In genomic region chr12:76037130-76038105, GRCh38 we compare ENCODE assay signal across 8 cellular contexts. TPM values are rescaled to one million over a fixed set of nuclear protein-coding genes. Genes with fewer than 3 reads are reported as not detected.
DNase-seq lines count a peak whose midpoint lies in the region; ATAC-seq and TF ChIP-seq lines count a peak whose summit lies in the region.

No MANE protein-coding gene starts in this region.

- peak overlapping the region; percentile 72 for H3K4me2 ChIP-seq in osteoblast (ENCODE audit: insufficient read depth, low read length)

- peaks cover 29% of the 10 kb centered on the region for H3K4me1 ChIP-seq in osteoblast (ENCODE audit: insufficient read depth, low read length)

- H3K9me3 ChIP-seq in WERI-Rb-1 (ENCODE audit: severe bottlenecking), result no peaks in the 10 kb centered on the region
- no peaks in the 10 kb centered on the region for H3K9me3 ChIP-seq in osteoblast (ENCODE audit: low read depth, low read length)

- peaks cover 30% of the 10 kb centered on the region for H3K79me2 ChIP-seq in osteoblast (ENCODE audit: insufficient read depth, low read length)

- TF ChIP-seq CTCF in WERI-Rb-1 (IDR thresholded peaks at IDR 0.05; ENCODE audit: low read depth, low read length), result peak; percentile 76
- TF ChIP-seq CTCF in foreskin fibroblast (IDR thresholded peaks at IDR 0.05; ENCODE audit: low read depth, low read length), result peak; percentile 78
- peak; percentile 84 for TF ChIP-seq CTCF in osteoblast (IDR thresholded peaks at IDR 0.05; ENCODE audit: extremely low read depth, low read depth, low read length)

- no peaks in the 10 kb centered on the region for H3K36me3 ChIP-seq in WERI-Rb-1
- H3K36me3 ChIP-seq in osteoblast (ENCODE audit: insufficient read depth, low read length), result no peaks in the 10 kb centered on the region

- ATAC-seq in GM19351 (IDR thresholded peaks at IDR 0.05; ENCODE audit: unreplicated experiment), result peak; percentile 60
- peak; percentile 70 for ATAC-seq in HG03342 (IDR thresholded peaks at IDR 0.05; ENCODE audit: unreplicated experiment)

- DNase-seq in DMS79 (lab: John Stamatoyannopoulos, UW) (peak; percentile 24), NCI-H2227 (lab: John Stamatoyannopoulos, UW; ENCODE audit: unreplicated experiment) (peak; percentile 82), WERI-Rb-1 (peak; percentile 34), foreskin fibroblast (peak; percentile 68 to 86), osteoblast (ENCODE audit: insufficient read length, low spot score, missing footprints) (peak; percentile 81), ureter (ENCODE audit: low spot score) (no peak)

- H3K27me3 ChIP-seq in WERI-Rb-1 (ENCODE audit: insufficient read depth, low read depth, severe bottlenecking), result no peaks in the 10 kb centered on the region
- H3K27me3 ChIP-seq in osteoblast (ENCODE audit: insufficient read depth, low read length), result no peaks in the 10 kb centered on the region

- no peak overlapping the region for H3K27ac ChIP-seq in WERI-Rb-1
- peak overlapping the region; percentile 1 for H3K27ac ChIP-seq in osteoblast (ENCODE audit: low read depth, low read length)

- H4K20me1 ChIP-seq in osteoblast (ENCODE audit: insufficient read depth, low read length), result no peaks in the 10 kb centered on the region

- no peak overlapping the region for H2AFZ ChIP-seq in osteoblast (ENCODE audit: low read length)

- no peak overlapping the region for H3K4me3 ChIP-seq in WERI-Rb-1 (ENCODE audit: low read depth, low read length)
- no peak overlapping the region for H3K4me3 ChIP-seq in foreskin fibroblast (ENCODE audit: low read depth in 1 of 2, low read length in 2 of 2)
- peak overlapping the region; percentile 37 for H3K4me3 ChIP-seq in osteoblast (ENCODE audit: insufficient read depth, low read length)

RNA-seq across cellular contexts. Expression of gene PHLDA1, which starts 5.8 kb away (rescaled TPM):
- total RNA-seq in osteoblast (111 and 136 TPM in 2 replicates), ureter (10.7 TPM)

RNA-seq across cellular contexts. Expression of gene NAP1L1, which starts 47.1 kb away (rescaled TPM):
- 200 and 203 TPM in 2 replicates for total RNA-seq in osteoblast
- total RNA-seq in ureter, result 329 TPM
